In genomic region chrX:129779747-129780146, GRCh38 we compare ENCODE assay signal across 7 cellular contexts. TPM values are rescaled to one million over a fixed set of nuclear protein-coding genes. Genes with fewer than 3 reads are reported as not detected.
DNase-seq lines count a peak whose midpoint lies in the region; ATAC-seq, FAIRE-seq and TF ChIP-seq lines count a peak whose summit lies in the region.

SASH3 (plus strand) TSS chrX:129779949; CDS start chrX:129780098, 149 bp downstream.

- intact Hi-C loops in left lung (cut with DNase I) = no loop called here

- H3K4me1 ChIP-seq in left lung (peaks cover 0 to 24% of the 10 kb centered on the region in 2 donors), urinary bladder (ENCODE audit: insufficient read depth) (no peaks in the 10 kb centered on the region)

- H3K9me3 ChIP-seq in left lung = no peaks in the 10 kb centered on the region

- DNase-seq in KBM-7 = peak; percentile 79
- peak; percentile 56 for DNase-seq in activated T-cell treated with anti-CD3 and anti-CD28 coated beads, Interleukin-2, amount 50 U/mL, for 1 hour
- DNase-seq in left lung = peak; percentile 79 to 90
- no peak for DNase-seq in GM19239 (ENCODE audit: insufficient read length, low spot score)
- no peak for DNase-seq in DMS 273 (lab: John Stamatoyannopoulos, UW; ENCODE audit: unreplicated experiment)

- H3K27ac ChIP-seq in left lung (peak within 1 kb of the TSS; percentile 39 to 92), urinary bladder (ENCODE audit: low read depth) (no peak within 1 kb of the TSS)

- no peaks in the 10 kb centered on the region for H3K27me3 ChIP-seq in left lung

- no peak for FAIRE-seq in GM19239 (lab: Jason Lieb, UNC)

- TF ChIP-seq CTCF in left lung (IDR thresholded peaks at IDR 0.05) = no peak

- ATAC-seq in GM19438 (IDR thresholded peaks at IDR 0.05; ENCODE audit: low read depth, unreplicated experiment) (peak; percentile 29), left lung (peak; percentile 45)

- H3K36me3 ChIP-seq in left lung (no peaks in the 10 kb centered on the region), urinary bladder (ENCODE audit: insufficient read depth) (no peaks in the 10 kb centered on the region)

- in situ Hi-C loops in KBM-7 (cut with MboI; ENCODE audit: low pct_unique_long_range_greater_than_20kb, low sequenced_read_pairs) = no loop called here

- H3K4me3 ChIP-seq in left lung (peak within 1 kb of the TSS; percentile 4 to 56), urinary bladder (ENCODE audit: low read depth, low read length) (peak within 1 kb of the TSS; percentile 16)

- 82% methylated on average over 13 of the region's 13 CpGs for WGBS in urinary bladder

RNA-seq across cellular contexts. Expression of gene SASH3, which starts in this region (rescaled TPM):
- total RNA-seq in left lung (10 to 100 TPM; 17.1 to 62.9 TPM), urinary bladder (2.6 TPM)
- 6.4 TPM for polyA plus RNA-seq in urinary bladder

Comparison
In these comparisons a context has a peak if more than half of its experiments do, and no peak if none do; other contexts are left out.
1. DNase-seq: peak in KBM-7 (single experiment), activated T-cell treated with anti-CD3 and anti-CD28 coated beads, Interleukin-2, amount 50 U/mL, for 1 hour (single experiment) and left lung (2 of 2); none in GM19239 (single experiment) and DMS 273 (single experiment).